Comparison of ENCODE assay signal across 17 cellular contexts in the genomic region with DNA sequence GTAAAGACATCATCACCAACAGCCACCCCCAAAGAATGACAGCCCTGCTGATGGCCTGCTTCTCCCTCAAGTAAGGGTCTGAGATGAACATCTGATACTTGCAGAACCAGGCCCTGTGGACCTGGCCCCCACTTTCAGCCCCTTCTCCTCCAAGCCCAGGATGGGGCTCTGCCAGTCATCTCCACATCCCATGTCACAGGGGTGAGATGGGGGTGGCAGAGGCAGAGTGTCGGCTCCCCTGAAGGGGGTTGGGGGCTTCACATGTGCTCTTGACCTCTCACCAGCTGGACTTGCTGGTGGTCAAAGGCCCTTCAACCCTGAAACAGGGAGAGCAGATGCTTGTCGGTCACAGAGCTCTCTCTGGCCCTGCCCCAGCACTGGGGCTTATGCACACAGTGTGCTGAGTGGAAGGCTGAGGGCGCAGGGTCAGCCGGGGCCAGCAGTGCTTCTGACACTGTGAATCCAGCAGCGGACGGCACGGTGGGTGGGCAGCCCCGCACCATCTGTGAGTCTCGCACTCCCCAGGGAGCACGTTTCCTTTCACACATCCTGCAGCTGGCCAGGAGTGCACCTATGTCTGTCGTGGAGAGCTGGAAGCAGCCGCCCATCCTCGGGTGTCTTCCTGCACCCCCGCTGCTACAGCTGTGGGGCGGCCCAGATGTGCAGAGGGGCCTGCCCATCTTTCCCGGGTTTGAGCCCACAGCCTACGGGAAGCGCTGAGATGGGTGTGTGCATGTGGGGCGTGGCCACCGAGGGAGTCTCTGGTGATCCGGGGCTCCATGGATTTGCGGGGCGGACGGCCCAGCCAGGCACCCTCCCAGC.
DNase-seq lines count a peak whose midpoint lies in the region; ATAC-seq and TF ChIP-seq lines count a peak whose summit lies in the region.
"Had no signal": no experiment of that assay in that cellular context is flagged by ENCODE, and none has a peak within 500 bp of the region (broad histone marks: within the 10 kb centered on the region; RNA-seq: fewer than 3 reads in every experiment).

No MANE protein-coding gene starts in this region.

- ATAC-seq in activated CD8-positive, alpha-beta T cell treated with anti-CD3 and anti-CD28 coated beads, Interleukin-2, amount 10 ng/mL, durations not matched to agents 7 days and 5 days: peak; percentile 31
- no peak for ATAC-seq in activated CD8-positive, alpha-beta T cell treated with anti-CD3 and anti-CD28 coated beads for 36 hours
- ATAC-seq in naive B cell (ENCODE audit: low read depth in 2 of 2): peak; percentile 8 to 16
- peak; percentile 6 for ATAC-seq in upper lobe of right lung
- ATAC-seq in T-cell (replicated peaks in 1 of 4): no peak
- no peak for ATAC-seq in GM21515 (IDR thresholded peaks at IDR 0.05; ENCODE audit: unreplicated experiment)

- no peak overlapping the region for H3K4me3 Mint-ChIP-seq in activated CD8-positive, alpha-beta T cell treated with anti-CD3 and anti-CD28 coated beads, Interleukin-2, amount 10 ng/mL, durations not matched to agents 7 days and 5 days
- H3K4me3 Mint-ChIP-seq in activated CD8-positive, alpha-beta T cell treated with anti-CD3 and anti-CD28 coated beads for 36 hours: no peak overlapping the region
- H3K4me3 Mint-ChIP-seq in glutamatergic neuron (ENCODE audit: unreplicated experiment) (no peak overlapping the region), naive B cell (peak overlapping the region in 2 of 8 donors; percentile 51 to 67), T-cell (no peak overlapping the region)
- H3K4me3 Mint-ChIP-seq: activated T-cell treated with anti-CD3 and anti-CD28 coated beads, Interleukin-2, amount 50 U/mL, for 72 hours had no signal

- H3K9me3 ChIP-seq in upper lobe of right lung: no peaks in the 10 kb centered on the region

- POLR2A ChIA-PET in activated CD8-positive, alpha-beta T cell treated with anti-CD3 and anti-CD28 coated beads, Interleukin-2, amount 10 ng/mL, durations not matched to agents 7 days and 5 days (lab: Charles Lee): no interaction called here
- POLR2A ChIA-PET in activated CD8-positive, alpha-beta T cell treated with anti-CD3 and anti-CD28 coated beads for 36 hours (lab: Charles Lee): no interaction called here
- POLR2A ChIA-PET in T-cell (lab: Charles Lee): interaction anchor here in 1 of 2 donors (0.6 kb wide), 1 partner anchor 587 kb away, joined by 4 read pairs; no protein-coding TSS in a partner anchor

- no peak for TF ChIP-seq CTCF in activated CD8-positive, alpha-beta T cell treated with anti-CD3 and anti-CD28 coated beads for 36 hours (IDR thresholded peaks at IDR 0.05)
- TF ChIP-seq CTCF in glutamatergic neuron (IDR thresholded peaks at IDR 0.05; ENCODE audit: partially characterized antibody, unreplicated experiment) (no peak), upper lobe of right lung (IDR thresholded peaks at IDR 0.05) (no peak)

- H3K27ac Mint-ChIP-seq in activated CD8-positive, alpha-beta T cell treated with anti-CD3 and anti-CD28 coated beads, Interleukin-2, amount 10 ng/mL, durations not matched to agents 7 days and 5 days: no peak overlapping the region
- no peak overlapping the region for H3K27ac Mint-ChIP-seq in activated CD8-positive, alpha-beta T cell treated with anti-CD3 and anti-CD28 coated beads for 36 hours
- H3K27ac Mint-ChIP-seq in glutamatergic neuron (ENCODE audit: unreplicated experiment) (peak overlapping the region; percentile 33), naive B cell (peak overlapping the region in 1 of 6 donors; percentile 78), T-cell (no peak overlapping the region)
- H3K27ac Mint-ChIP-seq: activated T-cell treated with anti-CD3 and anti-CD28 coated beads, Interleukin-2, amount 50 U/mL, for 72 hours had no signal

- no peaks in the 10 kb centered on the region for H3K27me3 ChIP-seq in upper lobe of right lung
- H3K27me3 ChIP-seq: cardiac muscle cell had no signal

- no peak overlapping the region for H3K4me3 ChIP-seq in upper lobe of right lung
- H3K4me3 ChIP-seq: cardiac muscle cell had no signal

- CTCF ChIA-PET in activated CD8-positive, alpha-beta T cell treated with anti-CD3 and anti-CD28 coated beads, Interleukin-2, amount 10 ng/mL, durations not matched to agents 7 days and 5 days (lab: Charles Lee): no interaction called here
- CTCF ChIA-PET in activated CD8-positive, alpha-beta T cell treated with anti-CD3 and anti-CD28 coated beads for 36 hours (lab: Charles Lee): interaction anchor here (0.8 kb wide), 1 partner anchor 65 kb away, joined by 5 read pairs; no protein-coding TSS in a partner anchor
- CTCF ChIA-PET in T-cell (lab: Charles Lee): no interaction called here

- no peaks in the 10 kb centered on the region for H3K27me3 Mint-ChIP-seq in activated CD8-positive, alpha-beta T cell treated with anti-CD3 and anti-CD28 coated beads, Interleukin-2, amount 10 ng/mL, durations not matched to agents 7 days and 5 days (ENCODE audit: low read depth)
- H3K27me3 Mint-ChIP-seq in activated CD8-positive, alpha-beta T cell treated with anti-CD3 and anti-CD28 coated beads for 36 hours: no peaks in the 10 kb centered on the region
- H3K27me3 Mint-ChIP-seq in glutamatergic neuron (ENCODE audit: unreplicated experiment) (peaks cover 9% of the 10 kb centered on the region), naive B cell (peaks cover 0 to 12% (median 0%) of the 10 kb centered on the region in 3 donors), T-cell (peaks cover 0 to 9% of the 10 kb centered on the region in 2 donors)

- peaks cover 2% of the 10 kb centered on the region for H3K4me1 Mint-ChIP-seq in activated CD8-positive, alpha-beta T cell treated with anti-CD3 and anti-CD28 coated beads, Interleukin-2, amount 10 ng/mL, durations not matched to agents 7 days and 5 days (ENCODE audit: low read depth)
- H3K4me1 Mint-ChIP-seq in activated CD8-positive, alpha-beta T cell treated with anti-CD3 and anti-CD28 coated beads for 36 hours (ENCODE audit: low read depth): peaks cover 4% of the 10 kb centered on the region
- peaks cover 3% of the 10 kb centered on the region for H3K4me1 Mint-ChIP-seq in glutamatergic neuron (ENCODE audit: low read depth, unreplicated experiment)
- peaks cover 8 to 26% (median 23%) of the 10 kb centered on the region in 3 donors for H3K4me1 Mint-ChIP-seq in naive B cell
- no peaks in the 10 kb centered on the region for H3K4me1 Mint-ChIP-seq in T-cell

- no peak for DNase-seq in activated CD8-positive, alpha-beta T cell treated with anti-CD3 and anti-CD28 coated beads, Interleukin-2, amount 10 ng/mL, durations not matched to agents 7 days and 5 days
- no peak for DNase-seq in activated CD8-positive, alpha-beta T cell treated with anti-CD3 and anti-CD28 coated beads for 36 hours
- no peak for DNase-seq in glutamatergic neuron
- DNase-seq in naive B cell: no peak
- peak; percentile 64 for DNase-seq in upper lobe of right lung
- DNase-seq in T-cell: no peak
- no peak for DNase-seq in HPDE6-E6E7 (ENCODE audit: extremely low spot score)
- DNase-seq: activated CD4-positive, alpha-beta T cell treated with anti-CD3 and anti-CD28 coated beads, Interleukin-2, amount 50 U/mL, for 4 hours; activated T-cell treated with anti-CD3 and anti-CD28 coated beads, Interleukin-2, amount 50 U/mL, for 72 hours; DMS153; NCI-H1436; NCI-H226; nucleus accumbens; stimulated activated CD4-positive, alpha-beta T cell treated with anti-CD3 and anti-CD28 coated beads, Interleukin-4, amount 100 ng/mL, for 24 hours had no signal

- H3K9me3 Mint-ChIP-seq in activated CD8-positive, alpha-beta T cell treated with anti-CD3 and anti-CD28 coated beads, Interleukin-2, amount 10 ng/mL, durations not matched to agents 7 days and 5 days (ENCODE audit: insufficient read depth): no peaks in the 10 kb centered on the region
- no peaks in the 10 kb centered on the region for H3K9me3 Mint-ChIP-seq in activated CD8-positive, alpha-beta T cell treated with anti-CD3 and anti-CD28 coated beads for 36 hours
- H3K9me3 Mint-ChIP-seq in glutamatergic neuron (ENCODE audit: unreplicated experiment) (peaks cover 7% of the 10 kb centered on the region), naive B cell (no peaks in the 10 kb centered on the region), T-cell (no peaks in the 10 kb centered on the region)
- H3K9me3 Mint-ChIP-seq: activated T-cell treated with anti-CD3 and anti-CD28 coated beads, Interleukin-2, amount 50 U/mL, for 72 hours had no signal

- H3K36me3 ChIP-seq in upper lobe of right lung: no peaks in the 10 kb centered on the region
- H3K36me3 ChIP-seq: cardiac muscle cell had no signal

- no peaks in the 10 kb centered on the region for H3K36me3 Mint-ChIP-seq in activated CD8-positive, alpha-beta T cell treated with anti-CD3 and anti-CD28 coated beads, Interleukin-2, amount 10 ng/mL, durations not matched to agents 7 days and 5 days (ENCODE audit: low read depth)
- no peaks in the 10 kb centered on the region for H3K36me3 Mint-ChIP-seq in activated CD8-positive, alpha-beta T cell treated with anti-CD3 and anti-CD28 coated beads for 36 hours (ENCODE audit: low read depth)
- H3K36me3 Mint-ChIP-seq in glutamatergic neuron (ENCODE audit: unreplicated experiment): peaks cover 4% of the 10 kb centered on the region
- H3K36me3 Mint-ChIP-seq in naive B cell: no peaks in the 10 kb centered on the region
- H3K36me3 Mint-ChIP-seq in T-cell: no peaks in the 10 kb centered on the region

- H3K27ac ChIP-seq in upper lobe of right lung: no peak overlapping the region
- H3K27ac ChIP-seq: C4-2B, cardiac muscle cell had no signal

- intact Hi-C loops in activated CD8-positive, alpha-beta T cell treated with anti-CD3 and anti-CD28 coated beads for 36 hours (cut with micrococcal nuclease): no loop called here
- intact Hi-C loops in upper lobe of right lung (cut with DNase I): no loop called here

- H3K4me1 ChIP-seq in upper lobe of right lung: no peaks in the 10 kb centered on the region

Comparison
In these comparisons a context has a peak if more than half of its experiments do, and no peak if none do; other contexts are left out.
1. ATAC-seq: peak in activated CD8-positive, alpha-beta T cell treated with anti-CD3 and anti-CD28 coated beads, Interleukin-2, amount 10 ng/mL, durations not matched to agents 7 days and 5 days (single experiment), naive B cell (2 of 2) and upper lobe of right lung (single experiment); none in activated CD8-positive, alpha-beta T cell treated with anti-CD3 and anti-CD28 coated beads for 36 hours (single experiment), T-cell (0 of 4) and GM21515 (single experiment).